In genomic region chr4:27836505-27836904, GRCh38 we compare ENCODE assay signal across 17 cellular contexts.
DNase-seq lines count a peak whose midpoint lies in the region; TF ChIP-seq lines count a peak whose summit lies in the region.
"Had no signal": no experiment of that assay in that cellular context is flagged by ENCODE, and none has a peak within 500 bp of the region (broad histone marks: within the 10 kb centered on the region; RNA-seq: fewer than 3 reads in every experiment).

No MANE protein-coding gene starts in this region.

- H3K4me1 Mint-ChIP-seq in activated T-helper 1 cell treated with anti-CD3 and anti-CD28 coated beads, Interleukin-12 subunit alpha, Interleukin-12 subunit beta, Interleukin-2, Interleukin-4 antibody, amounts not matched to agents 30 ng/mL and 10 ng/mL and 1 ng/mL, durations not matched to agents 14 hours and 24 hours and 36 hours (ENCODE audit: low read depth), result no peaks in the 10 kb centered on the region

- H3K9me3 Mint-ChIP-seq in activated T-helper 1 cell treated with anti-CD3 and anti-CD28 coated beads, Interleukin-12 subunit alpha, Interleukin-12 subunit beta, Interleukin-2, Interleukin-4 antibody, amounts not matched to agents 30 ng/mL and 10 ng/mL and 1 ng/mL, durations not matched to agents 14 hours and 24 hours and 36 hours, result peaks cover 12% of the 10 kb centered on the region

- in situ Hi-C loops in brain microvascular endothelial cell (cut with HindIII; ENCODE audit: low pct_ligation_motif_present, low sequenced_read_pairs), result no loop called here

- no peaks in the 10 kb centered on the region for H3K36me3 ChIP-seq in brain microvascular endothelial cell (replicated peaks)
- H3K36me3 ChIP-seq: BLaER1 treated with 17β-estradiol and CSF1 and Interleukin-3, amounts not matched to agents 10 nM and 100 nM had no signal

- H3K27ac Mint-ChIP-seq in activated T-helper 1 cell treated with anti-CD3 and anti-CD28 coated beads, Interleukin-12 subunit alpha, Interleukin-12 subunit beta, Interleukin-2, Interleukin-4 antibody, amounts not matched to agents 30 ng/mL and 10 ng/mL and 1 ng/mL, durations not matched to agents 14 hours and 24 hours and 36 hours, result no peak overlapping the region

- H3K27ac ChIP-seq in brain microvascular endothelial cell, result no peak overlapping the region
- H3K27ac ChIP-seq: 22Rv1; BLaER1 treated with 17β-estradiol and CSF1 and Interleukin-3, amounts not matched to agents 10 nM and 100 nM had no signal

- TF ChIP-seq CTCF in brain microvascular endothelial cell (IDR thresholded peaks at IDR 0.05; ENCODE audit: low read depth, low read length, missing control alignments) (no peak), fibroblast of villous mesenchyme (IDR thresholded peaks at IDR 0.05; ENCODE audit: insufficient read depth, low read depth, low read length) (no peak)

- H3K36me3 Mint-ChIP-seq in activated T-helper 1 cell treated with anti-CD3 and anti-CD28 coated beads, Interleukin-12 subunit alpha, Interleukin-12 subunit beta, Interleukin-2, Interleukin-4 antibody, amounts not matched to agents 30 ng/mL and 10 ng/mL and 1 ng/mL, durations not matched to agents 14 hours and 24 hours and 36 hours (ENCODE audit: low read depth), result no peaks in the 10 kb centered on the region

- intact Hi-C loops in activated T-helper 1 cell treated with anti-CD3 and anti-CD28 coated beads, Interleukin-12 subunit alpha, Interleukin-12 subunit beta, Interleukin-2, Interleukin-4 antibody, amounts not matched to agents 30 ng/mL and 10 ng/mL and 1 ng/mL, durations not matched to agents 14 hours and 24 hours and 36 hours (cut with micrococcal nuclease), result no loop called here

- H3K4me3 Mint-ChIP-seq in activated T-helper 1 cell treated with anti-CD3 and anti-CD28 coated beads, Interleukin-12 subunit alpha, Interleukin-12 subunit beta, Interleukin-2, Interleukin-4 antibody, amounts not matched to agents 30 ng/mL and 10 ng/mL and 1 ng/mL, durations not matched to agents 14 hours and 24 hours and 36 hours, result no peak overlapping the region

- H3K27me3 ChIP-seq in brain microvascular endothelial cell (replicated peaks), result no peaks in the 10 kb centered on the region
- H3K27me3 ChIP-seq: BLaER1 treated with 17β-estradiol and CSF1 and Interleukin-3, amounts not matched to agents 10 nM and 100 nM had no signal

- H3K4me3 ChIP-seq in brain microvascular endothelial cell (ENCODE audit: low read depth, low read length), result no peak overlapping the region
- no peak overlapping the region for H3K4me3 ChIP-seq in fibroblast of villous mesenchyme (ENCODE audit: low read depth, low read length)
- H3K4me3 ChIP-seq: BLaER1 treated with 17β-estradiol and CSF1 and Interleukin-3, amounts not matched to agents 10 nM and 100 nM; GM12878; K562 had no signal

- DNase-seq in DMS53 (lab: John Stamatoyannopoulos, UW) (peak; percentile 36), DMS53 treated with DMSO at 0.1 percent for 48 hours (lab: John Stamatoyannopoulos, UW; ENCODE audit: unreplicated experiment) (no peak), brain microvascular endothelial cell (peak; percentile 57), fibroblast of villous mesenchyme (ENCODE audit: low read depth) (peak; percentile 71), middle frontal gyrus (ENCODE audit: extremely low spot score, low spot score) (no peak), NCI-H2171 (lab: John Stamatoyannopoulos, UW) (no peak)
- DNase-seq in activated CD4-positive, alpha-beta T cell treated with anti-CD3 and anti-CD28 coated beads for 48 hours, result no peak
- no peak for DNase-seq in activated T-helper 1 cell treated with anti-CD3 and anti-CD28 coated beads, Interleukin-12 subunit alpha, Interleukin-12 subunit beta, Interleukin-2, Interleukin-4 antibody, amounts not matched to agents 30 ng/mL and 10 ng/mL and 1 ng/mL, durations not matched to agents 14 hours and 24 hours and 36 hours (ENCODE audit: low spot score)
- DNase-seq: HCEC 1CT, NCI-H1092, NCI-H2107, NCI-H446, NCI-H774 had no signal

- no peaks in the 10 kb centered on the region for H3K27me3 Mint-ChIP-seq in activated T-helper 1 cell treated with anti-CD3 and anti-CD28 coated beads, Interleukin-12 subunit alpha, Interleukin-12 subunit beta, Interleukin-2, Interleukin-4 antibody, amounts not matched to agents 30 ng/mL and 10 ng/mL and 1 ng/mL, durations not matched to agents 14 hours and 24 hours and 36 hours (ENCODE audit: insufficient read depth)

Comparison
In these comparisons a context has a peak if more than half of its experiments do, and no peak if none do; other contexts are left out.
1. DNase-seq: peak in DMS53 (single experiment), brain microvascular endothelial cell (single experiment) and fibroblast of villous mesenchyme (single experiment); none in DMS53 treated with DMSO at 0.1 percent for 48 hours (single experiment), middle frontal gyrus (single experiment), activated CD4-positive, alpha-beta T cell treated with anti-CD3 and anti-CD28 coated beads for 48 hours (single experiment), NCI-H2171 (single experiment) and activated T-helper 1 cell treated with anti-CD3 and anti-CD28 coated beads, Interleukin-12 subunit alpha, Interleukin-12 subunit beta, Interleukin-2, Interleukin-4 antibody, amounts not matched to agents 30 ng/mL and 10 ng/mL and 1 ng/mL, durations not matched to agents 14 hours and 24 hours and 36 hours (single experiment).